8 cellular contexts compared by ENCODE assay signal in the genomic region with DNA sequence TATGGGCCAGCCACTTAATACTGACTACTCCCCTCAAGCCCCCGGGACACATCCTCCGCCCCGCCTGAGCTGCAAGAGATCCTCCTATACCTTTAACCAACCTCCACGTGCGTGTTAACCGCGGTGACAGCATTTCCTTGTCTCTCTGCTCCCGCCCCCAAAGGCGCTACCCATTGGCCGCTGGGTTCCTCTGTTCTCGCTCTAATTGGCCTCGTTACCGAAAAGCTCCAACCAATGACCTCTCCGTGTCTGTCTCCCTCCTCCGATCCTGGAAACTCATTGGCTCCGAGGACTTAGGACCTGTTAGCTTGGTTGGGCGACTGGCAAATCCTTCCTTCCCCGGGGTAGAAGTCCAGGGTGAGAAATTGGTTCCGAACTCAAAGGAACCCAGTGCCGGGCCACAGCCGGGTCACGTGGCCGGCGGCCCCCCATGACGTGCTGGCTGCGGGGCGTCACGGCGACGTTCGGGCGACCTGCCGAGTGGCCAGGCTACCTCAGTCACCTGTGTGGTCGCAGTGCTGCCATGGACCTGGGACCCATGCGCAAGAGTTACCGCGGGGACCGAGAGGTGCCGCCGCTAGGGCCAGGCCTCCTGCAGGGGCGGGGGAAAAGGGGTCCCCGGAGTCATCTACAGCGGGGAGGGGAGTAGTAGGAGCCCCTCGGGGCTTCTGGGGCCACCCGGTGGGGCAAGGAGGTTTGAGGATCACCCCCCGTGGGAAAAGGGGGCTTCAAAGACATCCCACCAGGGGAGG. TPM values are rescaled to one million over a fixed set of nuclear protein-coding genes. Genes with fewer than 3 reads are reported as not detected.
A peak's percentile ranks its signal among the peaks of the same experiment; 100 is the strongest.
DNase-seq lines count a peak whose midpoint lies in the region; ATAC-seq, FAIRE-seq and TF ChIP-seq lines count a peak whose summit lies in the region.

A gene (plus strand): TSS at position 326 of the 752 bp plus-strand sequence. CDS start 105 bp downstream, at position 431.

- H2AK5ac ChIP-seq in H1 (ENCODE audit: low read depth, low read length), result no peak within 1 kb of the TSS; the same call in 1 of the 2 replicates

- no peak for TF ChIP-seq POLR2A in H1 (IDR thresholded peaks at IDR 0.05; ENCODE audit: control extremely low read depth in 1 of 2, low read depth in 2 of 2, low read length in 2 of 2)

- H3K27me3 ChIP-seq in H1 (replicated peaks in 1 of 4; ENCODE audit: control insufficient read depth in 3 of 4, extremely low read depth in 1 of 4, insufficient read depth in 3 of 4, low read length in 3 of 4), result peaks cover 0 to 12% (median 7%) of the 10 kb centered on the region in 4 experiments; a peak in 5 of 7 replicates

- peak; percentile 36 for FAIRE-seq in H1 (lab: Jason Lieb, UNC)

- H4K20me1 ChIP-seq in H1 (replicated peaks in 1 of 2; ENCODE audit: control insufficient read depth in 1 of 2, insufficient read depth in 2 of 2, low read length in 2 of 2), result no peaks in the 10 kb centered on the region

- H4K91ac ChIP-seq in H1 (replicated peaks; ENCODE audit: insufficient read length, low read length), result peak within 1 kb of the TSS; percentile 30

- POLR2A ChIA-PET in H1 (lab: Charles Lee; ENCODE audit: partially characterized antibody), result interaction anchor here (0.7 to 2.7 kb wide), 10 partner anchors 9 to 166 kb away, joined by 3 to 8 read pairs (median 4); a partner anchor contains a TSS

- peak within 1 kb of the TSS; percentile 74; the same call in 1 of the 2 replicates for H4K8ac ChIP-seq in H1 (ENCODE audit: extremely low read depth, insufficient read depth, low read length)

- DNase-seq in COLO668 (lab: John Stamatoyannopoulos, UW; ENCODE audit: unreplicated experiment) (peak; percentile 91), GM20000 (ENCODE audit: low spot score) (peak; percentile 95), HT-29 (ENCODE audit: low spot score) (peak; percentile 99), NOMO-1 (lab: John Stamatoyannopoulos, UW; ENCODE audit: unreplicated experiment in 2 of 2) (peak; percentile 95 to 99), H1 (ENCODE audit: low read depth in 1 of 2, low spot score in 2 of 2) (peak; percentile 56 to 77), memory B cell (ENCODE audit: low spot score in 2 of 2) (peak; percentile 75 to 85)
- peak; percentile 87 to 95 for DNase-seq in activated CD8-positive, alpha-beta memory T cell treated with anti-CD3 and anti-CD28 coated beads for 4 hours (ENCODE audit: low read depth in 2 of 2)
- peak; percentile 90 for DNase-seq in stimulated activated CD8-positive, alpha-beta memory T cell treated with anti-CD3 and anti-CD28 coated beads, Interleukin-12 subunit alpha, Interleukin-12 subunit beta, amount 100 ng/mL, for 24 hours (ENCODE audit: extremely low read depth)

- H3K9ac ChIP-seq in H1 (replicated peaks in 1 of 4; ENCODE audit: extremely low read depth in 1 of 4, low read depth in 3 of 4, low read length in 3 of 4), result no peak within 1 kb of the TSS

- no peaks in the 10 kb centered on the region for H3K79me2 ChIP-seq in H1 (ENCODE audit: control insufficient read depth in 1 of 2, insufficient read depth in 2 of 2, low read length in 2 of 2)

- H2BK15ac ChIP-seq in H1 (ENCODE audit: low read length), result no peak within 1 kb of the TSS

- no peak within 1 kb of the TSS for H3K4ac ChIP-seq in H1 (replicated peaks; ENCODE audit: insufficient read length, low read depth, low read length)

- no peak within 1 kb of the TSS for H3K23ac ChIP-seq in H1 (ENCODE audit: insufficient read length)

- no peak within 1 kb of the TSS for H3K56ac ChIP-seq in H1 (replicated peaks; ENCODE audit: insufficient read length, low read depth, low read length)

- peaks cover 12% of the 10 kb centered on the region for H3K36me3 Mint-ChIP-seq in memory B cell

- peaks cover 1% of the 10 kb centered on the region for H3K9me3 Mint-ChIP-seq in memory B cell

- peak within 1 kb of the TSS; percentile 17 to 58 (median 35); a peak in 7 of 8 replicates for H3K4me3 ChIP-seq in H1 (ENCODE audit: extremely low read depth in 1 of 4, insufficient read depth in 2 of 4, low read depth in 3 of 4, low read length in 4 of 4)

- H2AFZ ChIP-seq in H1 (ENCODE audit: low read length), result no peak within 1 kb of the TSS

- H3K4me1 ChIP-seq in H1 (replicated peaks in 1 of 4; ENCODE audit: control insufficient read depth in 3 of 4, insufficient read depth in 4 of 4, low read length in 3 of 4), result peaks cover 0 to 1% (median 0%) of the 10 kb centered on the region in 4 experiments; a peak in 1 of 7 replicates

- H3K79me1 ChIP-seq in H1 (ENCODE audit: low read depth, low read length), result no peaks in the 10 kb centered on the region

- H3K14ac ChIP-seq in H1 (ENCODE audit: insufficient read length), result no peak within 1 kb of the TSS

- no peak within 1 kb of the TSS for H4K5ac ChIP-seq in H1 (ENCODE audit: insufficient read length, low read depth, low read length)

- no peak within 1 kb of the TSS for H3K27ac ChIP-seq in H1 (ENCODE audit: low read depth, low read length)

- 0 out of 2 replicates have a peak within 1 kb of the TSS, but pooled peaks have one; percentile 17 for H2BK12ac ChIP-seq in H1 (ENCODE audit: low read depth, low read length)

- peak; percentile 98 for ATAC-seq in memory B cell (ENCODE audit: low read depth)

- no peak within 1 kb of the TSS for H2BK20ac ChIP-seq in H1 (ENCODE audit: low read length)

- H3K27ac Mint-ChIP-seq in memory B cell, result peak within 1 kb of the TSS; percentile 83

- WGBS in H1 (ENCODE audit: extremely low coverage in 1 of 2, insufficient coverage in 1 of 2, insufficient read length in 1 of 2, insufficient replicate concordance in 2 of 2, low coverage in 1 of 2, low lambda C conversion rate in 2 of 2, missing lambda C conversion rate in 1 of 2), 2 experiments, result 51% methylated on average over 40 of the region's 46 CpGs; no CpG with 5 or more reads in 1 of the 2 experiments

- no peak within 1 kb of the TSS; the same call in 1 of the 2 replicates for H2BK5ac ChIP-seq in H1 (ENCODE audit: low read depth, low read length)

- H3K23me2 ChIP-seq in H1 (ENCODE audit: low read depth, low read length), result peaks cover 3% of the 10 kb centered on the region; the same call in 1 of the 2 replicates

- no peak for TF ChIP-seq CTCF in GM20000 (IDR thresholded peaks at IDR 0.05; ENCODE audit: extremely low read depth, missing control alignments)
- TF ChIP-seq CTCF in H1 (IDR thresholded peaks at IDR 0.05; ENCODE audit: control extremely low read depth in 1 of 3, insufficient read depth in 1 of 3, low read depth in 1 of 3, low read length in 3 of 3), result no peak

- H3K4me1 Mint-ChIP-seq in memory B cell, result peaks cover 33% of the 10 kb centered on the region

- no peaks in the 10 kb centered on the region for H3K27me3 Mint-ChIP-seq in memory B cell

- H3K18ac ChIP-seq in H1 (ENCODE audit: extremely low read depth, low read length), result no peak within 1 kb of the TSS

- H3K4me2 ChIP-seq in H1 (ENCODE audit: insufficient read depth in 1 of 2, low read depth in 2 of 2, low read length in 2 of 2), result peak within 1 kb of the TSS; percentile 68 to 74

- no peaks in the 10 kb centered on the region for H3K9me3 ChIP-seq in H1 (ENCODE audit: insufficient read depth in 2 of 2, low read depth in 1 of 2, low read length in 1 of 2)

- TF ChIP-seq EP300 in H1 (IDR thresholded peaks at IDR 0.05; ENCODE audit: borderline replicate concordance in 1 of 2, low read depth in 2 of 2, low read length in 2 of 2), result no peak

- CTCF ChIA-PET in H1 (lab: Charles Lee; ENCODE audit: partially characterized antibody), result interaction anchor here (0.6 to 28.0 kb wide), 9 partner anchors 14 to 163 kb away, joined by 3 to 1010 read pairs (median 7); a partner anchor contains a TSS

- H2BK120ac ChIP-seq in H1 (replicated peaks; ENCODE audit: low read depth, low read length), result no peak within 1 kb of the TSS

- no peak for TF ChIP-seq RAD21 in H1 (IDR thresholded peaks at IDR 0.05 in 1 of 2, conservative IDR thresholded peaks at IDR 0.05 in 1 of 2; ENCODE audit: low read depth in 2 of 2, low read length in 2 of 2)

- H3K4me3 Mint-ChIP-seq in memory B cell, result peak within 1 kb of the TSS; percentile 90

- H3K36me3 ChIP-seq in H1 (ENCODE audit: control insufficient read depth in 2 of 4, insufficient read depth in 4 of 4, low read length in 3 of 4), result no peaks in the 10 kb centered on the region; a peak in 1 of 8 replicates

TF ChIP-seq in H1, 55 proteins besides CTCF, POLR2A, EP300 and RAD21 (continues in another document):
- TF ChIP-seq YY1 (IDR thresholded peaks at IDR 0.05; ENCODE audit: low read depth, low read length) (no peak), JUND (IDR thresholded peaks at IDR 0.05; ENCODE audit: low read length) (no peak), SRF (IDR thresholded peaks at IDR 0.05; ENCODE audit: low read depth, low read length) (no peak), SP1 (IDR thresholded peaks at IDR 0.05; ENCODE audit: low read depth, low read length) (peak; percentile 98), SIX5 (IDR thresholded peaks at IDR 0.05; ENCODE audit: low read depth, low read length) (no peak), HDAC6 (IDR thresholded peaks at IDR 0.05; ENCODE audit: low read depth, low read length) (no peak), POU5F1 (IDR thresholded peaks at IDR 0.05; ENCODE audit: low read depth, low read length) (no peak), KDM1A (IDR thresholded peaks at IDR 0.05; ENCODE audit: borderline replicate concordance, low read length) (no peak), ZNF274 (IDR thresholded peaks at IDR 0.05; ENCODE audit: borderline replicate concordance, extremely low read depth, low read length) (no peak), EGR1 (IDR thresholded peaks at IDR 0.05; ENCODE audit: borderline replicate concordance, low read depth, low read length) (no peak), BACH1 (IDR thresholded peaks at IDR 0.05; ENCODE audit: low read length) (no peak)
- TF ChIP-seq, protein P1, sequence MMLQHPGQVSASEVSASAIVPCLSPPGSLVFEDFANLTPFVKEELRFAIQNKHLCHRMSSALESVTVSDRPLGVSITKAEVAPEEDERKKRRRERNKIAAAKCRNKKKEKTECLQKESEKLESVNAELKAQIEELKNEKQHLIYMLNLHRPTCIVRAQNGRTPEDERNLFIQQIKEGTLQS (IDR thresholded peaks at IDR 0.05; ENCODE audit: insufficient read depth, low read depth, low read length), result no peak
- TF ChIP-seq, protein P2, sequence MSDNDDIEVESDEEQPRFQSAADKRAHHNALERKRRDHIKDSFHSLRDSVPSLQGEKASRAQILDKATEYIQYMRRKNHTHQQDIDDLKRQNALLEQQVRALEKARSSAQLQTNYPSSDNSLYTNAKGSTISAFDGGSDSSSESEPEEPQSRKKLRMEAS (IDR thresholded peaks at IDR 0.05), result peak; percentile 99

RNA-seq across cellular contexts. Expression of the gene that starts here (rescaled TPM):
- total RNA-seq in HT-29 (2014; rRNA removed; shearing (Covaris generic)), result 26.4 and 28.4 TPM in 2 replicates
- 7.0 and 8.8 TPM in 2 replicates for total RNA-seq in H1 (2021; fragmentation: NEBNext Ultra II Directional; extraction: Animal tissue kit (Norgen Biotek cat#: 25700))
- 7.5 and 8.1 TPM in 2 replicates for polyA plus RNA-seq in H1 (2011; rRNA removed)
- 7.3 TPM for polyA plus RNA-seq in H1 (2011; cell fraction: cytosol; rRNA removed)
- 4.6 TPM for polyA plus RNA-seq in H1 (2011; cell fraction: nucleus; rRNA removed)
- polyA plus RNA-seq in H1 (2012, experiment 1 of 2), result 3.2 to 5.9 TPM (median 5.0 TPM) in 4 replicates
- 4.7 TPM for polyA plus RNA-seq in H1 (2012, experiment 2 of 2)
- polyA plus RNA-seq in H1 (2013, experiment 1 of 2), result 5.1 TPM
- 5.1 TPM for polyA plus RNA-seq in H1 (2013, experiment 2 of 2)
- 10.6 and 10.7 TPM in 2 replicates for polyA minus RNA-seq in H1 (2011; rRNA and poly(A)+ RNA removed)
- 6.8 TPM for polyA minus RNA-seq in H1 (2011; cell fraction: cytosol; rRNA and poly(A)+ RNA removed)
- 5.2 TPM for polyA minus RNA-seq in H1 (2011; cell fraction: nucleus; rRNA and poly(A)+ RNA removed)
